8 cellular contexts compared by ENCODE assay signal in genomic region chr9:100098887-100099721, GRCh38. TPM values are rescaled to one million over a fixed set of nuclear protein-coding genes. Genes with fewer than 3 reads are reported as not detected.
DNase-seq lines count a peak whose midpoint lies in the region; ATAC-seq and TF ChIP-seq lines count a peak whose summit lies in the region.

Gene ERP44, minus strand, starts transcription at chr9:100099000. Its CDS starts 160 bp downstream, at chr9:100098840.
Gene INVS, plus strand, starts transcription at chr9:100099243. Its CDS starts 5,279 bp downstream, at chr9:100104522.

- H3K9me2 ChIP-seq in PC-3 (replicated peaks; ENCODE audit: low read length) = no peaks in the 10 kb centered on the region

- CTCF ChIA-PET in PC-3 (lab: Charles Lee) = no interaction called here

- peak within 1 kb of the TSS; percentile 98 for H3K4me2 ChIP-seq in PC-3 (ENCODE audit: low read length)

- intact Hi-C loops in PC-3 (cut with micrococcal nuclease) (loop anchor here (2.0 to 10.0 kb wide), 2 partner anchors 70 to 126 kb away; no protein-coding TSS in a partner anchor), mucosa of descending colon (cut with DNase I, micrococcal nuclease) (no loop called here)

- H3K4me1 ChIP-seq in PC-3 (ENCODE audit: insufficient read depth, low read length) (peaks cover 28% of the 10 kb centered on the region), mucosa of descending colon (ENCODE audit: low read depth) (peaks cover 24% of the 10 kb centered on the region)

- DNase-seq in DMS114 treated with DMSO at 0.1 percent for 48 hours (lab: John Stamatoyannopoulos, UW; ENCODE audit: unreplicated experiment) (peak; percentile 96), PC-3 (peak; percentile 97), activated T-cell treated with anti-CD3 and anti-CD28 coated beads for 48 hours (ENCODE audit: low read depth) (peak; percentile 93), epithelial cell of prostate (ENCODE audit: low read depth, low spot score) (peak; percentile 93), mucosa of descending colon (peak; percentile 97 to 99 (median 99))
- DNase-seq in stimulated activated CD8-positive, alpha-beta memory T cell treated with anti-CD3 and anti-CD28 coated beads, Interleukin-4, amount 100 ng/mL, for 24 hours (ENCODE audit: low read depth) = peak; percentile 94

- H3K27ac ChIP-seq in PC-3 (ENCODE audit: low read length) = peak within 1 kb of the TSS; percentile 71
- H3K27ac ChIP-seq in epithelial cell of prostate = peak within 1 kb of the TSS; percentile 83

- peak within 1 kb of the TSS; percentile 97 for H2AFZ ChIP-seq in PC-3 (ENCODE audit: low read length)

- no peak for TF ChIP-seq RAD21 in Ishikawa (IDR thresholded peaks at IDR 0.05; ENCODE audit: low read depth)

- H3K9me3 ChIP-seq in PC-3 (ENCODE audit: low read length) (no peaks in the 10 kb centered on the region), mucosa of descending colon (no peaks in the 10 kb centered on the region)

- no peak for TF ChIP-seq EP300 in Ishikawa (IDR thresholded peaks at IDR 0.05; ENCODE audit: borderline replicate concordance)

- peak within 1 kb of the TSS; percentile 82 for H3K9ac ChIP-seq in PC-3 (ENCODE audit: low read length)

- H3K4me3 ChIP-seq in PC-3 (ENCODE audit: low read length) (peak within 1 kb of the TSS; percentile 99), mucosa of descending colon (peak within 1 kb of the TSS; percentile 89)

- BruUV-seq in PC-3 (replicated peaks; lab: Mats Ljungman, UMichigan) = no TSS peak

- H3K36me3 ChIP-seq in PC-3 (ENCODE audit: low read depth, low read length) (no peaks in the 10 kb centered on the region), mucosa of descending colon (ENCODE audit: low read depth) (no peaks in the 10 kb centered on the region)

- H3F3A ChIP-seq in PC-3 (ENCODE audit: low read length, unreplicated experiment) = no peaks in the 10 kb centered on the region

- POLR2A ChIA-PET in PC-3 (lab: Charles Lee; ENCODE audit: unreplicated experiment) = interaction anchor here (0.5 kb wide), 1 partner anchor 327 kb away, joined by 16 read pairs; no protein-coding TSS in a partner anchor

- H3K79me2 ChIP-seq in PC-3 (ENCODE audit: low read length) = peaks cover 53% of the 10 kb centered on the region

- no peak for TF ChIP-seq CTCF in PC-3 (conservative IDR thresholded peaks at IDR 0.05; ENCODE audit: low read depth, low read length)
- no peak for TF ChIP-seq CTCF in mucosa of descending colon (IDR thresholded peaks at IDR 0.05)

- H4K20me1 ChIP-seq in PC-3 (ENCODE audit: low read length) = 0 out of 2 replicates have a peak, but pooled peaks cover 11% of the 10 kb centered on the region

- H3K27me3 ChIP-seq in PC-3 (ENCODE audit: low read length) = no peaks in the 10 kb centered on the region

- peak; percentile 97 for ATAC-seq in GM21576 (IDR thresholded peaks at IDR 0.05; ENCODE audit: unreplicated experiment)
- ATAC-seq in PC-3 = peak; percentile 93
- peak; percentile 96 for ATAC-seq in mucosa of descending colon

TF ChIP-seq in Ishikawa, 13 proteins besides CTCF, POLR2A, EP300 and RAD21:
- TF ChIP-seq MAX (IDR thresholded peaks at IDR 0.05) (0 out of 2 replicates have a peak, but pooled peaks have one; percentile 5), CEBPB (IDR thresholded peaks at IDR 0.05) (no peak), CREB1 (IDR thresholded peaks at IDR 0.05; ENCODE audit: low read depth) (peak; percentile 70), TCF12 (IDR thresholded peaks at IDR 0.05; ENCODE audit: low read depth) (0 out of 2 replicates have a peak, but pooled peaks have one; percentile 19), REST (IDR thresholded peaks at IDR 0.05; ENCODE audit: low read depth) (no peak), ZBTB7A (IDR thresholded peaks at IDR 0.05; ENCODE audit: low read depth) (peak; percentile 48; the same call in 1 of the 2 replicates), EGR1 (IDR thresholded peaks at IDR 0.05) (no peak), USF1 (IDR thresholded peaks at IDR 0.05) (no peak), NFIC (IDR thresholded peaks at IDR 0.05) (no peak), TAF1 (IDR thresholded peaks at IDR 0.05; ENCODE audit: low read depth) (no peak; the same call in 1 of the 2 replicates), YY1 (IDR thresholded peaks at IDR 0.05; ENCODE audit: low read depth) (peak; percentile 18; the same call in 1 of the 2 replicates), FOXM1 (IDR thresholded peaks at IDR 0.05; ENCODE audit: borderline replicate concordance, low read depth) (no peak), TEAD4 (IDR thresholded peaks at IDR 0.05) (no peak)

RNA-seq across cellular contexts. Expression of gene ERP44, which starts in this region (rescaled TPM):
- total RNA-seq in PC-3 (2014; rRNA removed) = 5.8 and 7.7 TPM in 2 replicates
- 10 to 100 TPM; 19.5 to 29.7 (median 26.4) TPM for total RNA-seq in mucosa of descending colon

RNA-seq across cellular contexts. Expression of gene INVS, which starts in this region (rescaled TPM):
- total RNA-seq in PC-3 (2014; rRNA removed) (8.9 and 9.6 TPM in 2 replicates), mucosa of descending colon (10 to 100 TPM; 16.8 to 24.0 (median 19.3) TPM)

Comparison
In these comparisons a context has a peak if more than half of its experiments do, and no peak if none do; other contexts are left out.
1. Peak in every context shown above with its lines: DNase-seq, ATAC-seq, H3K4me3 ChIP-seq and H3K27ac ChIP-seq.